1 cellular context compared by ENCODE assay signal in the genomic region with DNA sequence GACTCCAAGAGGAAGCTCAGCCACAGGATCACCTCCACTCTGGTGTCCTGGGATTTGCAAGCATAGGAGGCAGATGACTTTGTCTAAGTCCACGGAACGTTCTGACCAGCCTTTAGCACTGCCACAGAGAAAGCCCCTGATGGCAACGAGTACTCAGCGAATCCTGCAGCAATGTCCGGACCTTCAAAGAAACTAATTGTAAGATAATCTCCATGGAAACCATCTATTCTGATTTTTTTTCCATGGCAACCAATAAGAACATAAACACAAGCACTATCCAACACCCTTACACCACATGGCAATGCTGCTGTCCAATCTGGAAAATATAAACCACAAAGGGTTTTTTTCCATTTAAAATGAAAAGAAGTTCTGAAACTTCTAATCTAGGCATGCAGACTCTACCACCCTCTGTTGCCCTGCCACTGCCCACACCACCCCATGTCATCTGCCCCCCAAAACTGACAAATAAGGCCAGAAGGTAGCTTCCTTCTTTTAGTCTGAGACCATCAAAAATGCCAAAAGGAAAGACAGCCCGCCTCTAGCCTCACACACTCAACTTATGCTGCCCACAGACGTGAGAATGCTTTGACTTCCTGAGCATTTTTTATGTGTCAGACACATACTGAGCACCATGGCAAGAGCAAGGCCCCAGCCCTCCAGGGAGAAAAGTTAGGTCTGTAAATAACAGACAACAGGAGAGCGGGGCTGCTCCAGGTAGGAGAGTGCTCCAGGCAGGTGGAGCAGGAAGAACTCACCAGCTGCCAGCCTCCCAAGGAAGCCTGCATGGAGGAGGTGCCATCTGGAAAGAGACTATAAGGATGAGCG.
TF ChIP-seq lines count a peak whose summit lies in the region.

No MANE protein-coding gene starts in this region.

TF ChIP-seq in endothelial cell of umbilical vein, 7 proteins besides CTCF, POLR2A, EP300 and RAD21:
- TF ChIP-seq GATA2 (IDR thresholded peaks at IDR 0.05; ENCODE audit: insufficient read depth, insufficient read length, low read depth, low read length): peak; percentile 21
- TF ChIP-seq JUN (IDR thresholded peaks at IDR 0.05; ENCODE audit: borderline replicate concordance, insufficient read depth, insufficient read length, low read depth): no peak
- no peak for TF ChIP-seq POLR2AphosphoS5 (IDR thresholded peaks at IDR 0.05; ENCODE audit: insufficient read depth, low read depth, low read length)
- no peak for TF ChIP-seq MYC (IDR thresholded peaks at IDR 0.05; ENCODE audit: low read depth, low read length)
- no peak for TF ChIP-seq EZH2 (IDR thresholded peaks at IDR 0.05; ENCODE audit: borderline replicate concordance, low read depth, low read length, severe bottlenecking)
- TF ChIP-seq FOS (IDR thresholded peaks at IDR 0.05; ENCODE audit: borderline replicate concordance, insufficient read depth, low read length): no peak
- TF ChIP-seq, protein P1, sequence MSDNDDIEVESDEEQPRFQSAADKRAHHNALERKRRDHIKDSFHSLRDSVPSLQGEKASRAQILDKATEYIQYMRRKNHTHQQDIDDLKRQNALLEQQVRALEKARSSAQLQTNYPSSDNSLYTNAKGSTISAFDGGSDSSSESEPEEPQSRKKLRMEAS (IDR thresholded peaks at IDR 0.05; ENCODE audit: insufficient read depth, insufficient read length): no peak
